ENCODE assay signal across 8 cellular contexts in genomic region chr4:158817562-158818370, GRCh38. TPM values are rescaled to one million over a fixed set of nuclear protein-coding genes. Genes with fewer than 3 reads are reported as not detected.
A peak's percentile ranks its signal among the peaks of the same experiment; 100 is the strongest.
DNase-seq lines count a peak whose midpoint lies in the region; ATAC-seq, FAIRE-seq and TF ChIP-seq lines count a peak whose summit lies in the region.

No MANE protein-coding gene starts in this region.

- H4K20me1 ChIP-seq in DOHH2 (ENCODE audit: control insufficient read depth, insufficient read depth, low read depth, low read length) (no peaks in the 10 kb centered on the region), SK-N-SH (ENCODE audit: insufficient read depth) (no peaks in the 10 kb centered on the region)

- POLR2A ChIA-PET in SK-N-SH (lab: Yijun Ruan, JAX): interaction anchor here (0.6 kb wide), 1 partner anchor 10 kb away, joined by 3 read pairs; no protein-coding TSS in a partner anchor

- CTCF ChIA-PET in SK-N-SH (lab: Yijun Ruan, JAX): no interaction called here

- peaks cover 17% of the 10 kb centered on the region for H3K4me1 ChIP-seq in DOHH2 (ENCODE audit: control insufficient read depth, low read length)
- peaks cover 4 to 7% of the 10 kb centered on the region in 2 experiments; a peak in 2 of 4 replicates for H3K4me1 ChIP-seq in SK-N-SH (ENCODE audit: control insufficient read depth in 1 of 2, insufficient read depth in 2 of 2, low read depth in 1 of 2, low read length in 1 of 2)
- H3K4me1 ChIP-seq in ovary (ENCODE audit: insufficient read depth): no peaks in the 10 kb centered on the region

- DNase-seq in MV-4-11 (lab: John Stamatoyannopoulos, UW) (peak; percentile 84), amniotic stem cell (lab: John Stamatoyannopoulos, UW) (no peak), SK-N-SH (no peak), ovary (no peak)
- no peak for DNase-seq in effector CD4-positive, alpha-beta T cell

- 96% methylated on average over 10 of the region's 10 CpGs for WGBS in SK-N-SH (ENCODE audit: low lambda C conversion rate)
- WGBS in ovary, 3 donors: 91 to 94% (median 93%) methylated on average over 10 of the region's 10 CpGs

- TF ChIP-seq POLR2A in ovary (IDR thresholded peaks at IDR 0.05): no peak

- TF ChIP-seq RAD21 in SK-N-SH (IDR thresholded peaks at IDR 0.05; ENCODE audit: low read length): no peak

- TF ChIP-seq CTCF in DOHH2 (IDR thresholded peaks at IDR 0.05; ENCODE audit: low read depth, low read length, poor library complexity, severe bottlenecking) (no peak), SK-N-SH (IDR thresholded peaks at IDR 0.05) (no peak), ovary (IDR thresholded peaks at IDR 0.05) (no peak)

- no peaks in the 10 kb centered on the region for H3K9me3 ChIP-seq in DOHH2 (ENCODE audit: control insufficient read depth, insufficient read depth, low read length)
- H3K9me3 ChIP-seq in SK-N-SH: no peaks in the 10 kb centered on the region
- no peaks in the 10 kb centered on the region for H3K9me3 ChIP-seq in ovary

- H3F3A ChIP-seq in DOHH2 (ENCODE audit: control insufficient read depth, insufficient read depth) (no peaks in the 10 kb centered on the region), SK-N-SH (replicated peaks; ENCODE audit: insufficient read depth) (no peaks in the 10 kb centered on the region)

- no peak overlapping the region for H2AFZ ChIP-seq in SK-N-SH (ENCODE audit: low read depth)

- H3K4me3 ChIP-seq in DOHH2 (ENCODE audit: low read length) (no peak overlapping the region), SK-N-SH (ENCODE audit: low read depth in 2 of 2, low read length in 1 of 2) (no peak overlapping the region), ovary (no peak overlapping the region)

- peak; percentile 27 for FAIRE-seq in islet of Langerhans (lab: Jason Lieb, UNC)

- no peaks in the 10 kb centered on the region for H3K79me2 ChIP-seq in DOHH2 (ENCODE audit: control insufficient read depth, low read length)
- peaks cover 65% of the 10 kb centered on the region for H3K79me2 ChIP-seq in SK-N-SH (ENCODE audit: insufficient read depth)

- TF ChIP-seq EP300 in SK-N-SH (IDR thresholded peaks at IDR 0.05; ENCODE audit: borderline replicate concordance in 1 of 2, low read depth in 1 of 2, low read length in 1 of 2) (no peak), ovary (IDR thresholded peaks at IDR 0.05) (no peak)

- ATAC-seq in GM21737 (IDR thresholded peaks at IDR 0.05; ENCODE audit: unreplicated experiment): peak; percentile 51

- H3K9me2 ChIP-seq in DOHH2 (replicated peaks; ENCODE audit: control insufficient read depth, low read length) (no peaks in the 10 kb centered on the region), SK-N-SH (no peaks in the 10 kb centered on the region)

- intact Hi-C loops in ovary (cut with DNase I): no loop called here

- no peak overlapping the region for H3K27ac ChIP-seq in DOHH2 (ENCODE audit: low read depth, low read length)
- no peak overlapping the region for H3K27ac ChIP-seq in SK-N-SH (ENCODE audit: low read depth in 2 of 2, low read length in 1 of 2)
- H3K27ac ChIP-seq in ovary: no peak overlapping the region

- no peaks in the 10 kb centered on the region for H3K36me3 ChIP-seq in DOHH2 (ENCODE audit: control insufficient read depth, low read length)
- H3K36me3 ChIP-seq in SK-N-SH (replicated peaks in 1 of 2; ENCODE audit: control insufficient read depth in 1 of 2, insufficient read depth in 2 of 2, low read length in 1 of 2): no peaks in the 10 kb centered on the region
- H3K36me3 ChIP-seq in ovary: no peaks in the 10 kb centered on the region

- H3K27me3 ChIP-seq in DOHH2 (ENCODE audit: control insufficient read depth, low read length): no peaks in the 10 kb centered on the region
- no peaks in the 10 kb centered on the region for H3K27me3 ChIP-seq in SK-N-SH (ENCODE audit: insufficient read depth)
- no peaks in the 10 kb centered on the region for H3K27me3 ChIP-seq in ovary

- H3K4me2 ChIP-seq in DOHH2 (ENCODE audit: low read length) (0 out of 2 replicates have a peak overlapping the region, but pooled peaks have one; percentile 4), SK-N-SH (no peak overlapping the region)

- no peak overlapping the region for H3K9ac ChIP-seq in SK-N-SH

TF ChIP-seq in SK-N-SH, 30 proteins besides CTCF, POLR2A, EP300 and RAD21:
- TF ChIP-seq TAF1 (IDR thresholded peaks at IDR 0.05; ENCODE audit: borderline replicate concordance, low read depth, low read length) (no peak), MXI1 (IDR thresholded peaks at IDR 0.05; ENCODE audit: low read depth, low read length) (no peak), CHD2 (IDR thresholded peaks at IDR 0.05; ENCODE audit: low read length, partially characterized antibody) (no peak), ZBTB33 (IDR thresholded peaks at IDR 0.05; ENCODE audit: borderline replicate concordance, low read depth) (no peak), TCF12 (IDR thresholded peaks at IDR 0.05) (no peak), FOXJ3 (CRISPR knock-in tag; IDR thresholded peaks at IDR 0.05) (no peak), TEAD4 (IDR thresholded peaks at IDR 0.05; ENCODE audit: borderline replicate concordance, insufficient read depth) (no peak), FOSL2 (IDR thresholded peaks at IDR 0.05; ENCODE audit: borderline replicate concordance, low read depth) (no peak), SIN3A (IDR thresholded peaks at IDR 0.05; ENCODE audit: borderline replicate concordance, low read depth, low read length) (no peak), YY1 (IDR thresholded peaks at IDR 0.05; ENCODE audit: low read depth) (no peak), NFIC (IDR thresholded peaks at IDR 0.05; ENCODE audit: borderline replicate concordance) (no peak), MEF2A (IDR thresholded peaks at IDR 0.05; ENCODE audit: borderline replicate concordance, low read depth) (no peak)
- TF ChIP-seq, protein P1, sequence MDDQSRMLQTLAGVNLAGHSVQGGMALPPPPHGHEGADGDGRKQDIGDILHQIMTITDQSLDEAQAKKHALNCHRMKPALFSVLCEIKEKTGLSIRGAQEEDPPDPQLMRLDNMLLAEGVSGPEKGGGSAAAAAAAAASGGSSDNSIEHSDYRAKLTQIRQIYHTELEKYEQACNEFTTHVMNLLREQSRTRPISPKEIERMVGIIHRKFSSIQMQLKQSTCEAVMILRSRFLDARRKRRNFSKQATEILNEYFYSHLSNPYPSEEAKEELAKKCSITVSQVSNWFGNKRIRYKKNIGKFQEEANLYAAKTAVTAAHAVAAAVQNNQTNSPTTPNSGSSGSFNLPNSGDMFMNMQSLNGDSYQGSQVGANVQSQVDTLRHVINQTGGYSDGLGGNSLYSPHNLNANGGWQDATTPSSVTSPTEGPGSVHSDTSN (IDR thresholded peaks at IDR 0.05): no peak

RNA-seq across cellular contexts. Expression of gene FNIP2, which starts 48.9 kb away (rescaled TPM):
- polyA plus RNA-seq in SK-N-SH (2012; rRNA removed) (0.97 and 1.6 TPM in 2 replicates), ovary (10 to 100 TPM in 1 of 2 donors, 1 to 10 TPM in 1; 6.1 to 18.3 TPM)
- 1.2 and 1.8 TPM in 2 replicates for polyA plus RNA-seq in SK-N-SH (2012; cell fraction: cytosol; rRNA removed)
- 1.5 and 2.4 TPM in 2 replicates for polyA plus RNA-seq in SK-N-SH (2012; cell fraction: nucleus; rRNA removed)
- total RNA-seq in ovary: 10 to 100 TPM; 10.8 to 34.1 (median 20.9) TPM
